ENCODE assay signal across 24 cellular contexts in genomic region chr4:174274436-174274835, GRCh38.
"Had no signal": no experiment of that assay in that cellular context is flagged by ENCODE, and none has a peak within 500 bp of the region (broad histone marks: within the 10 kb centered on the region; RNA-seq: fewer than 3 reads in every experiment).

No MANE protein-coding gene starts in this region.

- H3K4me1 ChIP-seq: parathyroid adenoma, prostate gland had no signal

- DNase-seq: cortex of kidney; dorsolateral prefrontal cortex; effector CD8-positive, alpha-beta T cell; esophagus squamous epithelium; foreskin fibroblast; heart left ventricle; hippocampal formation; kidney glomerular epithelial cell; mesendoderm; naive B cell; retina; spleen; stimulated activated CD4-positive, alpha-beta T cell treated with anti-CD3 and anti-CD28 coated beads, Interleukin-15, amount 100 ng/mL, for 24 hours; stimulated activated CD4-positive, alpha-beta T cell treated with anti-CD3 and anti-CD28 coated beads, Interleukin-1b, Interleukin-23, amount 100 ng/mL, for 48 hours; stimulated activated CD4-positive, alpha-beta T cell treated with anti-CD3 and anti-CD28 coated beads, Interleukin-4, amount 100 ng/mL, for 4 hours; stimulated activated naive B cell treated with anti-CD40 and anti-IgM and Interleukin-4, amounts not matched to agents 10 μg/mL and 1 μg/mL and 100 μg/mL, for 72 hours; stomach; substantia nigra; transverse colon had no signal

- H3K9me3 Mint-ChIP-seq: naive B cell; stimulated activated naive B cell treated with anti-CD40 and anti-IgM and Interleukin-4, amounts not matched to agents 10 μg/mL and 1 μg/mL and 100 μg/mL, for 72 hours had no signal

- H3K27ac ChIP-seq: dorsolateral prefrontal cortex, esophagus squamous epithelium, heart left ventricle, parathyroid adenoma, prostate gland, spleen, stomach, thoracic aorta, transverse colon had no signal

- H3K9ac ChIP-seq: parathyroid adenoma had no signal

- ATAC-seq: heart left ventricle; sciatic nerve; stimulated activated naive B cell treated with anti-CD40 and anti-IgM and Interleukin-4, amounts not matched to agents 10 μg/mL and 1 μg/mL and 100 μg/mL, for 72 hours had no signal

- H3K4me1 Mint-ChIP-seq: nephron had no signal

- H3K27me3 Mint-ChIP-seq: naive B cell; stimulated activated naive B cell treated with anti-CD40 and anti-IgM and Interleukin-4, amounts not matched to agents 10 μg/mL and 1 μg/mL and 100 μg/mL, for 72 hours had no signal

- H3K9me3 ChIP-seq: esophagus squamous epithelium, prostate gland, stomach, thoracic aorta had no signal

- H3K27me3 ChIP-seq: dorsolateral prefrontal cortex, esophagus squamous epithelium, heart left ventricle, spleen, stomach, transverse colon had no signal

- H3K36me3 ChIP-seq: heart left ventricle, prostate gland, stomach, thoracic aorta, transverse colon had no signal

- H3K4me3 ChIP-seq: dorsolateral prefrontal cortex, esophagus squamous epithelium, heart left ventricle, prostate gland, spleen, stomach, thoracic aorta, transverse colon had no signal

- H2AFZ ChIP-seq: parathyroid adenoma had no signal

- H3K4me3 Mint-ChIP-seq: naive B cell; nephron; stimulated activated naive B cell treated with anti-CD40 and anti-IgM and Interleukin-4, amounts not matched to agents 10 μg/mL and 1 μg/mL and 100 μg/mL, for 72 hours had no signal

- H3K27ac Mint-ChIP-seq: nephron; stimulated activated naive B cell treated with anti-CD40 and anti-IgM and Interleukin-4, amounts not matched to agents 10 μg/mL and 1 μg/mL and 100 μg/mL, for 72 hours had no signal
